ENCODE assay signal across 23 cellular contexts in genomic region chr7:125409921-125410320, GRCh38.
"Had no signal": no experiment of that assay in that cellular context is flagged by ENCODE, and none has a peak within 500 bp of the region (broad histone marks: within the 10 kb centered on the region; RNA-seq: fewer than 3 reads in every experiment).

No MANE protein-coding gene starts in this region.

- H3K27me3 ChIP-seq: colonic mucosa, esophagus muscularis mucosa, gastrocnemius medialis, heart right ventricle, left lung had no signal

- H3K4me3 ChIP-seq: colonic mucosa, esophagus muscularis mucosa, gastrocnemius medialis, heart right ventricle, left lung, lower lobe of right lung had no signal

- ATAC-seq: effector memory CD8-positive, alpha-beta T cell; gastrocnemius medialis; heart right ventricle; left cardiac atrium; left lung; left ventricle myocardium superior; lower lobe of right lung; naive thymus-derived CD4-positive, alpha-beta T cell had no signal

- DNase-seq: colonic mucosa; cortex of kidney; effector CD8-positive, alpha-beta T cell; effector memory CD8-positive, alpha-beta T cell; endodermal cell; foreskin melanocyte; gastrocnemius medialis; glutamatergic neuron; head of caudate nucleus; heart right ventricle; hippocampal formation; left cardiac atrium; left lung; left ventricle myocardium superior; lower lobe of right lung; midbrain; naive thymus-derived CD4-positive, alpha-beta T cell had no signal

- H3K4me3 Mint-ChIP-seq: dendritic cell treated with granulocyte-macrophage colony-stimulating factor and Interleukin-4, amounts not matched to agents 40 ng/mL and 50 ng/mL, for 4 days; effector memory CD8-positive, alpha-beta T cell; endodermal cell; memory B cell; naive thymus-derived CD4-positive, alpha-beta T cell had no signal

- H3K36me3 ChIP-seq: colonic mucosa, esophagus muscularis mucosa, gastrocnemius medialis, heart right ventricle, left lung, lower lobe of right lung had no signal

- H3K27me3 Mint-ChIP-seq: dendritic cell treated with granulocyte-macrophage colony-stimulating factor and Interleukin-4, amounts not matched to agents 40 ng/mL and 50 ng/mL, for 4 days; effector memory CD8-positive, alpha-beta T cell; memory B cell; naive thymus-derived CD4-positive, alpha-beta T cell had no signal

- FAIRE-seq: endometrium, islet of Langerhans, keratinocyte had no signal

- H3K27ac ChIP-seq: colonic mucosa, esophagus muscularis mucosa, gastrocnemius medialis, heart right ventricle, left lung, lower lobe of right lung had no signal

- H3K9me3 ChIP-seq: colonic mucosa, esophagus muscularis mucosa, gastrocnemius medialis, lower lobe of right lung had no signal

- H3K4me1 ChIP-seq: colonic mucosa, esophagus muscularis mucosa, gastrocnemius medialis, heart right ventricle, left lung, lower lobe of right lung had no signal

- H3K27ac Mint-ChIP-seq: dendritic cell treated with granulocyte-macrophage colony-stimulating factor and Interleukin-4, amounts not matched to agents 40 ng/mL and 50 ng/mL, for 4 days; effector memory CD8-positive, alpha-beta T cell; endodermal cell; memory B cell; naive thymus-derived CD4-positive, alpha-beta T cell had no signal

- H3K9me3 Mint-ChIP-seq: dendritic cell treated with granulocyte-macrophage colony-stimulating factor and Interleukin-4, amounts not matched to agents 40 ng/mL and 50 ng/mL, for 4 days had no signal

- H3K36me3 Mint-ChIP-seq: memory B cell; naive thymus-derived CD4-positive, alpha-beta T cell had no signal

- H3K4me1 Mint-ChIP-seq: memory B cell had no signal
